ENCODE assay signal across 9 cellular contexts in genomic region chr12:101793401-101793800, GRCh38. TPM values are rescaled to one million over a fixed set of nuclear protein-coding genes. Genes with fewer than 3 reads are reported as not detected.
DNase-seq lines count a peak whose midpoint lies in the region; ATAC-seq and TF ChIP-seq lines count a peak whose summit lies in the region.
"Had no signal": no experiment of that assay in that cellular context is flagged by ENCODE, and none has a peak within 500 bp of the region (broad histone marks: within the 10 kb centered on the region; RNA-seq: fewer than 3 reads in every experiment).

No MANE protein-coding gene starts in this region.

- no peaks in the 10 kb centered on the region for H3K4me1 Mint-ChIP-seq in MCF 10A (ENCODE audit: insufficient read depth, unreplicated experiment)

- H3K4me1 ChIP-seq in mammary epithelial cell (ENCODE audit: insufficient read depth, low read length) (no peaks in the 10 kb centered on the region), upper lobe of right lung (no peaks in the 10 kb centered on the region), breast epithelium (no peaks in the 10 kb centered on the region)

- intact Hi-C loops in mammary epithelial cell (cut with micrococcal nuclease) (loop anchor here (2.0 kb wide), 1 partner anchor 37 kb away; the partner anchor contains the start of gene GNPTAB), MCF 10A (cut with micrococcal nuclease) (loop anchor here (2.0 kb wide), 2 partner anchors 37 to 45 kb away; partner anchors contain the start of gene GNPTAB), upper lobe of right lung (cut with DNase I) (no loop called here), breast epithelium (cut with DNase I; ENCODE audit: low total_unique reads) (no loop called here)

- H3K36me3 Mint-ChIP-seq in MCF 10A (ENCODE audit: insufficient read depth, unreplicated experiment) = peaks cover 11% of the 10 kb centered on the region

- POLR2A ChIA-PET in MCF 10A (lab: Yijun Ruan, JAX) = interaction anchor here (1.3 to 1.5 kb wide), 2 partner anchors 15 to 37 kb away, joined by 3 to 6 read pairs; partner anchors contain the start of gene GNPTAB

- no peaks in the 10 kb centered on the region for H3K9me3 ChIP-seq in mammary epithelial cell (replicated peaks; ENCODE audit: insufficient read depth, low read length)
- H3K9me3 ChIP-seq in upper lobe of right lung = no peaks in the 10 kb centered on the region
- H3K9me3 ChIP-seq in breast epithelium = no peaks in the 10 kb centered on the region

- WGBS in mammary epithelial cell (ENCODE audit: low coverage, missing lambda C conversion rate) = 43% methylated on average over 1 of the region's 1 CpG

- no peak overlapping the region for H3K27ac ChIP-seq in mammary epithelial cell (ENCODE audit: insufficient read depth, low read depth, low read length)
- no peak overlapping the region for H3K27ac ChIP-seq in upper lobe of right lung
- no peak overlapping the region for H3K27ac ChIP-seq in breast epithelium

- no peaks in the 10 kb centered on the region for H3K79me2 ChIP-seq in mammary epithelial cell (ENCODE audit: insufficient read depth, low read length)

- H4K20me1 ChIP-seq in mammary epithelial cell (ENCODE audit: insufficient read depth, low read length) = no peaks in the 10 kb centered on the region

- CTCF ChIA-PET in mammary epithelial cell (lab: Charles Lee; ENCODE audit: low non-redundant PET) = no interaction called here
- CTCF ChIA-PET in MCF 10A (lab: Yijun Ruan, JAX) = interaction anchor here (0.6 to 7.0 kb wide), 17 partner anchors 13 to 888 kb away, joined by 3 to 61 read pairs (median 4); partner anchors contain the start of gene GNPTAB

- in situ Hi-C loops in mammary epithelial cell (cut with MboI; ENCODE audit: low sequenced_read_pairs in 2 of 2) = no loop called here

- TF ChIP-seq CTCF in mammary epithelial cell (conservative IDR thresholded peaks at IDR 0.05 in 1 of 2, IDR thresholded peaks at IDR 0.05 in 1 of 2; ENCODE audit: extremely low read depth in 1 of 2, insufficient read depth in 1 of 2, low read depth in 1 of 2, low read length in 2 of 2) = no peak
- no peak for TF ChIP-seq CTCF in MCF 10A (IDR thresholded peaks at IDR 0.05; ENCODE audit: unreplicated experiment)
- no peak for TF ChIP-seq CTCF in cardiac fibroblast (IDR thresholded peaks at IDR 0.05; ENCODE audit: low read depth, low read length)
- no peak for TF ChIP-seq CTCF in upper lobe of right lung (IDR thresholded peaks at IDR 0.05)
- no peak for TF ChIP-seq CTCF in breast epithelium (IDR thresholded peaks at IDR 0.05)

- no peak for TF ChIP-seq POLR2A in breast epithelium (IDR thresholded peaks at IDR 0.05)

- no peaks in the 10 kb centered on the region for H3K27me3 Mint-ChIP-seq in MCF 10A (ENCODE audit: insufficient read depth, unreplicated experiment)

- H3K36me3 ChIP-seq in mammary epithelial cell (ENCODE audit: insufficient read depth, low read length) (no peaks in the 10 kb centered on the region), upper lobe of right lung (peaks cover 17% of the 10 kb centered on the region), breast epithelium (no peaks in the 10 kb centered on the region)

- H2AFZ ChIP-seq in mammary epithelial cell (ENCODE audit: low read depth, low read length) = no peak overlapping the region

- BruUV-seq in mammary epithelial cell (replicated peaks; lab: Mats Ljungman, UMichigan) (no TSS peak), MCF 10A (replicated peaks; lab: Mats Ljungman, UMichigan) (no TSS peak)

- H3K4me3 ChIP-seq in mammary epithelial cell (replicated peaks in 1 of 3; ENCODE audit: insufficient read depth in 1 of 3, low read depth in 2 of 3, low read length in 3 of 3) (no peak overlapping the region), cardiac fibroblast (replicated peaks in 1 of 2; ENCODE audit: low read depth in 2 of 2, low read length in 2 of 2) (no peak overlapping the region), upper lobe of right lung (no peak overlapping the region), breast epithelium (no peak overlapping the region)
- H3K4me3 ChIP-seq: skin epidermis had no signal

- no peak overlapping the region for H3K27ac Mint-ChIP-seq in MCF 10A (ENCODE audit: low read depth, unreplicated experiment)

- no peak overlapping the region for H3K4me2 ChIP-seq in mammary epithelial cell (ENCODE audit: insufficient read depth, low read depth, low read length)

- dilution Hi-C loops in mammary epithelial cell (cut with HindIII; ENCODE audit: low sequenced_read_pairs) = no loop called here

- H3K9ac ChIP-seq in mammary epithelial cell (ENCODE audit: insufficient read depth, low read length) = no peak overlapping the region

- no peaks in the 10 kb centered on the region for H3K9me3 Mint-ChIP-seq in MCF 10A (ENCODE audit: unreplicated experiment)

- H3K27me3 ChIP-seq in mammary epithelial cell (ENCODE audit: insufficient read depth, low read length) (no peaks in the 10 kb centered on the region), upper lobe of right lung (no peaks in the 10 kb centered on the region), breast epithelium (no peaks in the 10 kb centered on the region)

- no peak overlapping the region for H3K4me3 Mint-ChIP-seq in MCF 10A (ENCODE audit: unreplicated experiment)

- DNase-seq in mammary epithelial cell (peak; percentile 53), MCF 10A (ENCODE audit: unreplicated experiment) (no peak), cardiac fibroblast (ENCODE audit: low read depth in 2 of 2) (peak; percentile 43 to 72), upper lobe of right lung (no peak), islet precursor cell (no peak), NCI-H1417 treated with DMSO at 0.1 percent for 48 hours (lab: John Stamatoyannopoulos, UW) (no peak), breast epithelium (ENCODE audit: low spot score in 2 of 2) (no peak)

- peak; percentile 60 for ATAC-seq in HG03439 (IDR thresholded peaks at IDR 0.05; ENCODE audit: unreplicated experiment)
- peak; percentile 32 for ATAC-seq in upper lobe of right lung

RNA-seq across cellular contexts. Expression of gene GNPTAB, which starts 37.4 kb away (rescaled TPM):
- total RNA-seq in mammary epithelial cell (10 to 100 TPM; 36.1 to 52.2 TPM), MCF 10A (2022) (11.5 and 14.8 TPM in 2 replicates), upper lobe of right lung (65.9 TPM), breast epithelium (10 to 100 TPM; 37.4 to 59.0 (median 39.7) TPM)
- polyA plus RNA-seq in mammary epithelial cell = 20.4 TPM
- polyA minus RNA-seq in mammary epithelial cell = 70.1 TPM

RNA-seq across cellular contexts. Expression of gene SYCP3, which starts 54.1 kb away (rescaled TPM):
- total RNA-seq in mammary epithelial cell (under 1 TPM in 1 of 2 donors, not detected in 1; 0.50 TPM), MCF 10A (2022) (not detected in 2 replicates), upper lobe of right lung (0.64 TPM), breast epithelium (under 1 TPM in 2 of 3 donors, not detected in 1; 0.16 to 0.33 TPM)
- not detected for polyA plus RNA-seq in mammary epithelial cell
- not detected for polyA minus RNA-seq in mammary epithelial cell

Comparison
In these comparisons a context has a peak if more than half of its experiments do, and no peak if none do; other contexts are left out.
1. DNase-seq: peak in mammary epithelial cell (single experiment) and cardiac fibroblast (2 of 2); none in MCF 10A (single experiment), upper lobe of right lung (single experiment), islet precursor cell (single experiment), NCI-H1417 treated with DMSO at 0.1 percent for 48 hours (single experiment) and breast epithelium (0 of 2).
2. intact Hi-C loops: an anchor here in mammary epithelial cell (2.0 kb wide) and MCF 10A (2.0 kb wide); none called in upper lobe of right lung and breast epithelium.